Comparison of ENCODE assay signal across 19 cellular contexts in genomic region chr4:16583764-16584163, GRCh38.
DNase-seq lines count a peak whose midpoint lies in the region; FAIRE-seq and TF ChIP-seq lines count a peak whose summit lies in the region.
"Had no signal": no experiment of that assay in that cellular context is flagged by ENCODE, and none has a peak within 500 bp of the region (broad histone marks: within the 10 kb centered on the region; RNA-seq: fewer than 3 reads in every experiment).

No MANE protein-coding gene starts in this region.

- in situ Hi-C loops in Caki2 (cut with HindIII; ENCODE audit: low pct_unique_long_range_greater_than_20kb, low sequenced_read_pairs) (no loop called here), brain microvascular endothelial cell (cut with HindIII; ENCODE audit: low pct_ligation_motif_present, low sequenced_read_pairs) (no loop called here)

- H3K27ac Mint-ChIP-seq in nephron progenitor cell: peak overlapping the region; percentile 56

- DNase-seq in Caki2 (ENCODE audit: low read depth) (peak; percentile 75), RCC 7860 (ENCODE audit: low spot score) (peak; percentile 89), brain microvascular endothelial cell (peak; percentile 32), nephron progenitor cell (no peak), middle frontal gyrus (ENCODE audit: extremely low spot score, low spot score) (no peak), NCI-H2029 (lab: John Stamatoyannopoulos, UW) (no peak)
- no peak for DNase-seq in activated CD4-positive, CD25-positive, alpha-beta regulatory T cell treated with anti-CD3 and anti-CD28 coated beads, Interleukin-2, amount 50 U/mL, for 72 hours
- DNase-seq: C1 segment of cervical spinal cord; DMS 273 treated with DMSO at 0.1 percent for 48 hours; GF-D8; Karpas-422; NCI-H187 treated with DMSO at 0.1 percent for 48 hours; NCI-H69; NK-92 treated with Interleukin-12 subunit alpha and Interleukin-12 subunit beta, amount 100 ng/mL, for 24 hours; SJCRH30 had no signal

- peaks cover 11% of the 10 kb centered on the region for H3K36me3 Mint-ChIP-seq in nephron progenitor cell (ENCODE audit: low read depth)

- FAIRE-seq in RCC 7860 (lab: Jason Lieb, UNC): peak; percentile 62
- FAIRE-seq: A204.1, GM12891, GM18507, H1 had no signal

- TF ChIP-seq CTCF in brain microvascular endothelial cell (IDR thresholded peaks at IDR 0.05; ENCODE audit: low read depth, low read length, missing control alignments) (no peak), nephron progenitor cell (IDR thresholded peaks at IDR 0.05) (no peak)

- no peak overlapping the region for H3K4me3 ChIP-seq in brain microvascular endothelial cell (ENCODE audit: low read depth, low read length)
- H3K4me3 ChIP-seq: SJCRH30 had no signal

- no peaks in the 10 kb centered on the region for H3K36me3 ChIP-seq in brain microvascular endothelial cell (replicated peaks)
- H3K36me3 ChIP-seq: SJCRH30 had no signal

- H3K27ac ChIP-seq in brain microvascular endothelial cell: no peak overlapping the region
- H3K27ac ChIP-seq: SJCRH30 had no signal

- H3K27me3 Mint-ChIP-seq in nephron progenitor cell (ENCODE audit: low read depth, poor library complexity): no peaks in the 10 kb centered on the region

- no peak overlapping the region for H3K4me3 Mint-ChIP-seq in nephron progenitor cell

- no peaks in the 10 kb centered on the region for H3K27me3 ChIP-seq in brain microvascular endothelial cell (replicated peaks)
- H3K27me3 ChIP-seq: SJCRH30 had no signal

- peaks cover 17% of the 10 kb centered on the region for H3K4me1 Mint-ChIP-seq in nephron progenitor cell

- no peaks in the 10 kb centered on the region for H3K9me3 Mint-ChIP-seq in nephron progenitor cell

Comparison
In these comparisons a context has a peak if more than half of its experiments do, and no peak if none do; other contexts are left out.
1. DNase-seq: peak in Caki2 (single experiment), RCC 7860 (single experiment) and brain microvascular endothelial cell (single experiment); none in nephron progenitor cell (single experiment), activated CD4-positive, CD25-positive, alpha-beta regulatory T cell treated with anti-CD3 and anti-CD28 coated beads, Interleukin-2, amount 50 U/mL, for 72 hours (single experiment), middle frontal gyrus (single experiment) and NCI-H2029 (single experiment).